Comparison of ENCODE assay signal across 24 cellular contexts in the genomic region with DNA sequence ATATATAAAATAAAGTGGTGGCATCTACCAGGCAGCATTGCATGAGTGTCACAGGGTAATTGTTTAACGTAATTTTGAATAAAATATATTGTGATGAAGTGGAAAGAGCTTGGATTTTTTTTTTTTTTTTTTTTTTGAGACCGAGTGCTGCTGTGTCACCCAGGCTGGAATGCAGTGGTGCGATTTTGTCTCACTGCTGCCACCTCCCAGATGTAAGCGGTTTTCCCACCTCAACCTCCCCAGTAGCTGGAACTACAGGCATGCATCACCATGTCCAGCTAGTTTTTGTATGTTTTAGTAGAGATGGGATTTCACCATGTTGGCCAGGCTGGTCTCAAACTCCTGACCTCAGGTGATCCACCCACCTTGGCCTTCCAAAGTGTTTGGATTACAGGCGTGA.
"Had no signal": no experiment of that assay in that cellular context is flagged by ENCODE, and none has a peak within 500 bp of the region (broad histone marks: within the 10 kb centered on the region; RNA-seq: fewer than 3 reads in every experiment).

No MANE protein-coding gene starts in this region.

- H3K4me2 ChIP-seq: hepatocyte had no signal

- H3K4me3 Mint-ChIP-seq: activated CD4-positive, alpha-beta memory T cell treated with anti-CD3 and anti-CD28 coated beads for 36 hours; activated naive CD8-positive, alpha-beta T cell treated with anti-CD3 and anti-CD28 coated beads for 36 hours; central memory CD8-positive, alpha-beta T cell; natural killer cell; type B pancreatic cell had no signal

- H3K4me3 ChIP-seq: breast epithelium, hepatocyte, thoracic aorta, vagina had no signal

- DNase-seq: activated CD4-positive, alpha-beta memory T cell treated with anti-CD3 and anti-CD28 coated beads for 36 hours; activated CD4-positive, alpha-beta T cell treated with anti-CD3 and anti-CD28 coated beads for 4 hours; activated CD4-positive, CD25-positive, alpha-beta regulatory T cell; activated naive CD4-positive, alpha-beta T cell treated with Interleukin-2 at 50 U/mL for 16 hours; activated naive CD8-positive, alpha-beta T cell treated with anti-CD3 and anti-CD28 coated beads for 36 hours; activated T-cell treated with anti-CD3 and anti-CD28 coated beads, Interleukin-2, amount 50 U/mL, for 48 hours; effector memory CD4-positive, alpha-beta T cell; foreskin melanocyte; left ventricle myocardium superior; mammary epithelial cell; midbrain; natural killer cell; retina; stimulated activated CD4-positive, alpha-beta T cell treated with anti-CD3 and anti-CD28 coated beads, Interleukin-2, amount 100 ng/mL, for 48 hours; stimulated activated CD8-positive, alpha-beta memory T cell treated with anti-CD3 and anti-CD28 coated beads, Interleukin-4, amount 100 ng/mL, for 48 hours; stimulated activated naive CD4-positive, alpha-beta T cell had no signal

- H3K4me1 ChIP-seq: breast epithelium, vagina had no signal

- H3K9me3 Mint-ChIP-seq: activated CD4-positive, alpha-beta memory T cell treated with anti-CD3 and anti-CD28 coated beads for 36 hours; activated naive CD8-positive, alpha-beta T cell treated with anti-CD3 and anti-CD28 coated beads for 36 hours; central memory CD8-positive, alpha-beta T cell; natural killer cell had no signal

- H3K27me3 ChIP-seq: breast epithelium, hepatocyte, vagina had no signal

- H3K9me3 ChIP-seq: breast epithelium, thoracic aorta, vagina had no signal

- H3K27me3 Mint-ChIP-seq: activated CD4-positive, alpha-beta memory T cell treated with anti-CD3 and anti-CD28 coated beads for 36 hours; activated naive CD8-positive, alpha-beta T cell treated with anti-CD3 and anti-CD28 coated beads for 36 hours; central memory CD8-positive, alpha-beta T cell; progenitor cell of endocrine pancreas; type B pancreatic cell had no signal

- H3K27ac ChIP-seq: breast epithelium, hepatocyte, thoracic aorta, vagina had no signal

- H3K36me3 Mint-ChIP-seq: natural killer cell had no signal

- ATAC-seq: esophagus mucosa, left ventricle myocardium superior, natural killer cell had no signal

- H3K27ac Mint-ChIP-seq: activated CD4-positive, alpha-beta memory T cell treated with anti-CD3 and anti-CD28 coated beads for 36 hours; activated naive CD8-positive, alpha-beta T cell treated with anti-CD3 and anti-CD28 coated beads for 36 hours; natural killer cell; progenitor cell of endocrine pancreas; type B pancreatic cell had no signal

- H3K4me1 Mint-ChIP-seq: activated naive CD8-positive, alpha-beta T cell treated with anti-CD3 and anti-CD28 coated beads for 36 hours; central memory CD8-positive, alpha-beta T cell; natural killer cell had no signal

- H2AFZ ChIP-seq: hepatocyte had no signal
